ENCODE assay signal across 8 cellular contexts in genomic region chr2:226799211-226799975, GRCh38. TPM values are rescaled to one million over a fixed set of nuclear protein-coding genes. Genes with fewer than 3 reads are reported as not detected.
DNase-seq lines count a peak whose midpoint lies in the region; ATAC-seq and TF ChIP-seq lines count a peak whose summit lies in the region.

A gene with protein sequence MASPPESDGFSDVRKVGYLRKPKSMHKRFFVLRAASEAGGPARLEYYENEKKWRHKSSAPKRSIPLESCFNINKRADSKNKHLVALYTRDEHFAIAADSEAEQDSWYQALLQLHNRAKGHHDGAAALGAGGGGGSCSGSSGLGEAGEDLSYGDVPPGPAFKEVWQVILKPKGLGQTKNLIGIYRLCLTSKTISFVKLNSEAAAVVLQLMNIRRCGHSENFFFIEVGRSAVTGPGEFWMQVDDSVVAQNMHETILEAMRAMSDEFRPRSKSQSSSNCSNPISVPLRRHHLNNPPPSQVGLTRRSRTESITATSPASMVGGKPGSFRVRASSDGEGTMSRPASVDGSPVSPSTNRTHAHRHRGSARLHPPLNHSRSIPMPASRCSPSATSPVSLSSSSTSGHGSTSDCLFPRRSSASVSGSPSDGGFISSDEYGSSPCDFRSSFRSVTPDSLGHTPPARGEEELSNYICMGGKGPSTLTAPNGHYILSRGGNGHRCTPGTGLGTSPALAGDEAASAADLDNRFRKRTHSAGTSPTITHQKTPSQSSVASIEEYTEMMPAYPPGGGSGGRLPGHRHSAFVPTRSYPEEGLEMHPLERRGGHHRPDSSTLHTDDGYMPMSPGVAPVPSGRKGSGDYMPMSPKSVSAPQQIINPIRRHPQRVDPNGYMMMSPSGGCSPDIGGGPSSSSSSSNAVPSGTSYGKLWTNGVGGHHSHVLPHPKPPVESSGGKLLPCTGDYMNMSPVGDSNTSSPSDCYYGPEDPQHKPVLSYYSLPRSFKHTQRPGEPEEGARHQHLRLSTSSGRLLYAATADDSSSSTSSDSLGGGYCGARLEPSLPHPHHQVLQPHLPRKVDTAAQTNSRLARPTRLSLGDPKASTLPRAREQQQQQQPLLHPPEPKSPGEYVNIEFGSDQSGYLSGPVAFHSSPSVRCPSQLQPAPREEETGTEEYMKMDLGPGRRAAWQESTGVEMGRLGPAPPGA (N-terminal part only) (minus strand): TSS chr2:226799820. CDS start chr2:226798738, 1,082 bp downstream.

- H3K9me3 ChIP-seq in BE2C = no peaks in the 10 kb centered on the region
- no peaks in the 10 kb centered on the region for H3K9me3 ChIP-seq in mucosa of rectum (ENCODE audit: control insufficient read depth in 2 of 2, low read length in 2 of 2)

- H3K27me3 ChIP-seq in BE2C (peaks cover under 1% of the 10 kb centered on the region), mucosa of rectum (ENCODE audit: control insufficient read depth in 2 of 2, insufficient read depth in 2 of 2, low read length in 2 of 2) (no peaks in the 10 kb centered on the region)

- H3K27ac ChIP-seq in mucosa of rectum (ENCODE audit: low read depth in 2 of 2, low read length in 2 of 2) = peak within 1 kb of the TSS; percentile 84

- TF ChIP-seq POLR2A in erythroblast (IDR thresholded peaks at IDR 0.05; ENCODE audit: low read length) = no peak

- TF ChIP-seq CTCF in BE2C (IDR thresholded peaks at IDR 0.05; ENCODE audit: low read depth, low read length) = no peak

- H3K4me3 ChIP-seq in BE2C (ENCODE audit: low read depth, low read length) (peak within 1 kb of the TSS; percentile 79), mucosa of rectum (ENCODE audit: low read length in 2 of 2) (peak within 1 kb of the TSS; percentile 78 to 98)

- H3K4me1 ChIP-seq in BE2C (no peaks in the 10 kb centered on the region), mucosa of rectum (ENCODE audit: control insufficient read depth in 2 of 2, insufficient read depth in 2 of 2, low read length in 2 of 2) (peaks cover 23 to 25% of the 10 kb centered on the region in 2 donors)

- DNase-seq in BE2C (peak; percentile 84), NCI-H748 treated with DMSO at 0.1 percent for 48 hours (lab: John Stamatoyannopoulos, UW) (peak; percentile 47), activated T-cell treated with anti-CD3 and anti-CD28 coated beads for 48 hours (ENCODE audit: low read depth) (peak; percentile 62), erythroblast (lab: John Stamatoyannopoulos, UW) (peak; percentile 78 to 82)
- DNase-seq in stimulated activated naive CD4-positive, alpha-beta T cell (lab: John Stamatoyannopoulos, UW) = peak; percentile 47 to 77 (median 66)

- H3K9ac ChIP-seq in mucosa of rectum (ENCODE audit: low read depth in 1 of 2, low read length in 2 of 2) = peak within 1 kb of the TSS; percentile 68 to 73

- ATAC-seq in GM19025 (IDR thresholded peaks at IDR 0.05; ENCODE audit: low read depth, unreplicated experiment) = peak; percentile 28
- peak; percentile 37 for ATAC-seq in HG03196 (IDR thresholded peaks at IDR 0.05; ENCODE audit: unreplicated experiment)

- no peaks in the 10 kb centered on the region for H3K36me3 ChIP-seq in BE2C
- peaks cover 0 to 2% of the 10 kb centered on the region in 2 donors for H3K36me3 ChIP-seq in mucosa of rectum (ENCODE audit: control insufficient read depth in 2 of 2, insufficient read depth in 2 of 2, low read length in 2 of 2)

RNA-seq across cellular contexts. Expression of the gene that starts here (rescaled TPM):
- 7.8 TPM for polyA plus RNA-seq in BE2C (2012; ENCODE audit: insufficient read depth, insufficient read length, low read depth)

Comparison
In these comparisons a context has a peak if more than half of its experiments do, and no peak if none do; other contexts are left out.
1. Peak in every context shown above with its lines: DNase-seq, ATAC-seq, H3K4me3 ChIP-seq and H3K27ac ChIP-seq.